Comparison of ENCODE assay signal across 6 cellular contexts in genomic region chr1:43969416-43969745, GRCh38. TPM values are rescaled to one million over a fixed set of nuclear protein-coding genes. Genes with fewer than 3 reads are reported as not detected.
A peak's percentile ranks its signal among the peaks of the same experiment; 100 is the strongest.
DNase-seq lines count a peak whose midpoint lies in the region; ATAC-seq lines count a peak whose summit lies in the region.

No MANE protein-coding gene starts in this region.

- no peak for ATAC-seq in aorta (ENCODE audit: low FRiP score)

- H3K27me3 ChIP-seq in HAP-1 (ENCODE audit: low read depth) (no peaks in the 10 kb centered on the region), adipocyte (replicated peaks; ENCODE audit: control insufficient read depth, insufficient read depth, low read length) (no peaks in the 10 kb centered on the region), neuron (ENCODE audit: insufficient read depth, low read length) (no peaks in the 10 kb centered on the region), aorta (ENCODE audit: control insufficient read depth in 1 of 2, insufficient read depth in 2 of 2, low read length in 1 of 2) (no peaks in the 10 kb centered on the region)

- H3K27ac ChIP-seq in aorta (ENCODE audit: low read depth in 1 of 2, low read length in 2 of 2), result no peak overlapping the region

- H3K9ac ChIP-seq in adipocyte (ENCODE audit: low read length), result no peak overlapping the region

- DNase-seq in HAP-1 (ENCODE audit: low spot score in 2 of 2), result no peak
- no peak for DNase-seq in adipocyte (ENCODE audit: low read depth)
- DNase-seq in NCI-H1048 (lab: John Stamatoyannopoulos, UW), result no peak
- DNase-seq in COR-L47 (lab: John Stamatoyannopoulos, UW), result no peak
- no peak for DNase-seq in aorta

- no peaks in the 10 kb centered on the region for H3K4me1 ChIP-seq in HAP-1
- peaks cover 14% of the 10 kb centered on the region for H3K4me1 ChIP-seq in adipocyte (ENCODE audit: control insufficient read depth, insufficient read depth, low read length)
- H3K4me1 ChIP-seq in neuron (ENCODE audit: insufficient read depth, low read length), result peaks cover 12% of the 10 kb centered on the region
- H3K4me1 ChIP-seq in aorta (ENCODE audit: control insufficient read depth in 1 of 2, insufficient read depth in 2 of 2, low read length in 2 of 2), result no peaks in the 10 kb centered on the region

- H3K36me3 ChIP-seq in HAP-1 (replicated peaks) (peaks cover 22% of the 10 kb centered on the region), adipocyte (ENCODE audit: control insufficient read depth, insufficient read depth, low read length, severe bottlenecking) (peaks cover 30% of the 10 kb centered on the region), neuron (ENCODE audit: insufficient read depth, low read length) (peaks cover 8% of the 10 kb centered on the region), aorta (ENCODE audit: control insufficient read depth in 1 of 2, insufficient read depth in 2 of 2, low read length in 1 of 2) (peaks cover 0 to 2% of the 10 kb centered on the region in 2 donors)

- H3K9me3 ChIP-seq in HAP-1 (no peaks in the 10 kb centered on the region), adipocyte (ENCODE audit: control insufficient read depth, low read length) (no peaks in the 10 kb centered on the region), neuron (ENCODE audit: low read length) (no peaks in the 10 kb centered on the region), aorta (ENCODE audit: control insufficient read depth, low read length) (no peaks in the 10 kb centered on the region)

- in situ Hi-C loops in HAP-1 (cut with MboI; ENCODE audit: low sequenced_read_pairs), result no loop called here

- H3K4me3 ChIP-seq in HAP-1 (peak overlapping the region; percentile 70; the same call in 1 of the 2 replicates), adipocyte (ENCODE audit: low read length) (peak overlapping the region; percentile 99), neuron (ENCODE audit: low read length) (peak overlapping the region; percentile 37), aorta (ENCODE audit: low read length in 2 of 2) (no peak overlapping the region)

- WGBS in aorta, 2 donors, result 49 to 52% methylated on average over 7 of the region's 7 CpGs

- H2AFZ ChIP-seq in neuron (ENCODE audit: low read depth, low read length), result no peak overlapping the region

- intact Hi-C loops in aorta (cut with DNase I), result loop anchor here in 1 of 2 donors (1.0 kb wide), 1 partner anchor 23 kb away; the partner anchor contains the start of gene IPO13

RNA-seq across cellular contexts. Expression of gene DPH2, which starts 0.4 kb away (rescaled TPM):
- 10 to 100 TPM; 11.8 to 14.7 TPM for total RNA-seq in aorta
- 10 to 100 TPM in 1 of 2 donors, 1 to 10 TPM in 1; 6.0 to 15.8 TPM for polyA plus RNA-seq in aorta

RNA-seq across cellular contexts. Expression of gene ATP6V0B, which starts 5.4 kb away (rescaled TPM):
- 10 to 100 TPM; 77.9 to 79.8 TPM for total RNA-seq in aorta
- 100 to 1,000 TPM; 109 to 119 TPM for polyA plus RNA-seq in aorta

RNA-seq across cellular contexts. Expression of gene B4GALT2, which starts 9.6 kb away (rescaled TPM):
- 10 to 100 TPM; 31.8 to 32.2 TPM for total RNA-seq in aorta
- polyA plus RNA-seq in aorta, result 10 to 100 TPM; 34.8 to 40.2 TPM

RNA-seq across cellular contexts. Expression of gene CCDC24, which starts 22.0 kb away (rescaled TPM):
- total RNA-seq in aorta, result 1 to 10 TPM; 2.6 to 6.0 TPM
- 10 to 100 TPM in 1 of 2 donors, 1 to 10 TPM in 1; 5.8 to 29.7 TPM for polyA plus RNA-seq in aorta

RNA-seq across cellular contexts. Expression of gene IPO13, which starts 22.6 kb away (rescaled TPM):
- total RNA-seq in aorta, result 10 to 100 TPM; 19.4 to 22.5 TPM
- 10 to 100 TPM in 1 of 2 donors, 1 to 10 TPM in 1; 9.8 to 29.2 TPM for polyA plus RNA-seq in aorta

Comparison
In these comparisons a context has a peak if more than half of its experiments do, and no peak if none do; other contexts are left out.
1. H3K4me3 ChIP-seq: peak in HAP-1 (single experiment), adipocyte (single experiment) and neuron (single experiment); none in aorta (0 of 2).